Comparison of ENCODE assay signal across 21 cellular contexts in the genomic region with DNA sequence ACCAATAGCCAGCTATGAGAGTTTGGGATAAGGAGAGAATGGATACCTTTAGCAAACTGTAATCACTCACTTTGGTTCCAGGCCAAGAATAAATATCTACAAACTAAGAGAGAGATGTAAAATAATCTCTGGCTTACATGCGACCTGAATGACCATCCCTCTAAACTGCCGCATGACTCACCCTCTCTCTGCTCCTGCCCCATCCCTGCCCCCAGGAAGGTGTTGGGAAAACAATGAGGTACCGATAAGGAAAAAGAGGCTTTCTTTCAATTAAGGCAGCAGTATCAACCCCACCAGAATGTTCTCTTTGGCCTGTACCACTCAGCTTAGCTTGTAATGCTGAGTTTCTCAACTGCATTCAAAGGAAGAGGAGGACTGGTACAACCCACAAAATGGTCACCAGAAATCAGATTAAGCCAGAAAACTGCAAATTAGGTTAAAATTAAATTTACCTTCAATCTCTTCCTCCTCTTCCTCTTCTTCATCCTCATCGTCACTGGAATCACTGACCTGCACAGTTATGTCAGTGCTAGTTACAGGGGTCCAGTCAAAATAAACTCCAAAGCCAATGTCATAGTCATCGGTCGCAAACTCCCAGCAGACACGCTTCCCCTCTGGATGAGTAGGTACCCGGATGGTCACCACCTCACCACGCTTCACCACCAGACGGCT.
"Had no signal": no experiment of that assay in that cellular context is flagged by ENCODE, and none has a peak within 500 bp of the region (broad histone marks: within the 10 kb centered on the region; RNA-seq: fewer than 3 reads in every experiment).

No MANE protein-coding gene starts in this region.

- H3K27ac ChIP-seq: left lung, prostate gland, right atrium auricular region, thyroid gland had no signal

- FAIRE-seq: colon, TTC549 had no signal

- H3K36me3 ChIP-seq: prostate gland had no signal

- H3K4me1 Mint-ChIP-seq: activated CD4-positive, alpha-beta T cell treated with anti-CD3 and anti-CD28 coated beads for 36 hours had no signal

- H3K27ac Mint-ChIP-seq: activated CD4-positive, alpha-beta T cell treated with anti-CD3 and anti-CD28 coated beads for 36 hours; activated naive CD8-positive, alpha-beta T cell had no signal

- DNase-seq: activated CD4-positive, alpha-beta T cell treated with anti-CD3 and anti-CD28 coated beads for 36 hours; activated CD4-positive, alpha-beta T cell treated with anti-CD3 and anti-CD28 coated beads, Interleukin-2, amount 50 U/mL, for 48 hours; amniotic stem cell; caudate nucleus; erythroblast; foreskin melanocyte; glutamatergic neuron; hypothalamus; islet precursor cell; left lung; mammary epithelial cell; stimulated activated CD4-positive, alpha-beta T cell treated with anti-CD3 and anti-CD28 coated beads, Interleukin-12 subunit alpha, Interleukin-12 subunit beta, amount 100 ng/mL, for 4 hours; stimulated activated CD4-positive, alpha-beta T cell treated with anti-CD3 and anti-CD28 coated beads, Interleukin-1b, Interleukin-23, amount 100 ng/mL, for 48 hours; stimulated activated naive CD4-positive, alpha-beta T cell treated with Interleukin-2 at 50 U/mL for 16 hours; thyroid gland had no signal

- H3K4me3 Mint-ChIP-seq: activated CD4-positive, alpha-beta T cell treated with anti-CD3 and anti-CD28 coated beads for 36 hours; activated naive CD8-positive, alpha-beta T cell; neural crest cell had no signal

- H3K9me3 ChIP-seq: left lung, prostate gland, right atrium auricular region, thyroid gland had no signal

- ATAC-seq: activated CD4-positive, alpha-beta T cell treated with anti-CD3 and anti-CD28 coated beads for 36 hours; left lung had no signal

- H3K4me3 ChIP-seq: left lung, prostate gland, right atrium auricular region, thyroid gland had no signal

- H3K9me3 Mint-ChIP-seq: neural crest cell had no signal

- H3K4me1 ChIP-seq: prostate gland, right atrium auricular region, thyroid gland had no signal

- H3K27me3 ChIP-seq: left lung, right atrium auricular region, thyroid gland had no signal

- H3K27me3 Mint-ChIP-seq: activated CD4-positive, alpha-beta T cell treated with anti-CD3 and anti-CD28 coated beads for 36 hours; activated naive CD8-positive, alpha-beta T cell had no signal
